8 cellular contexts compared by ENCODE assay signal in the genomic region with DNA sequence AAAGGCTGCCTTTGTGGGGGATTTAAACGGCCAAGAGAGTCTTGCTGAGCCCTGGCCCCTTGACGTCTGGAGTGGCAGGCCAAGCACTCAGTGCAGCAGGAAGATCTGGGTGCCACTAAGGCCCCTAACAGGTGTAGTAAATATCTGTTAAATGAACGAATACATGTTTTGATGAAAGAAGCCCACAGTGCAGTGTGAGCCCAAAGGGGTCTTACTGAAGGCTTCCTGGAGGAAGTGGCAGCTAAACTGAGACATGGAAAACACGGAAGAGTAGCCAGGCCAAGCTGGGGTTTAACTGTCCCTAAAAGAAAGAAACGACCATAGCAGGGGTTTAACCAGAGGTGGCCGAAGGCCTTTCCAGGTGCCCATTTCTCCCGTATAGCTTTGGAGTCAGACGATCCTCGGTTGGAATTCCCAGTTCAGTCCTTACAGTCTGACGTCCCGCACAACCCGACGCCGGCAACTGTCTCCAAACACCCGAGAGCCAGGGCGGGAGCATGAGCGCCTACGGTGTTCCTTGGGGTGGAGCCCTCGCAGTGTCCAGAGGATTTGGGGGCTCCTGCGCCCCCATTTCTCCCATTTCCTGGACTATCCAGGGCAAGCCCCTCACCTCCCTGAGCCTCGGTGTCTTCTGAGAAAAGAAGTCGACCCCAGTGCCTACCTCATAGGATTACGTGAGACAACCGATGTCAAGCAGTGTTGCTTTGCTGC. TPM values are rescaled to one million over a fixed set of nuclear protein-coding genes. Genes with fewer than 3 reads are reported as not detected.
DNase-seq lines count a peak whose midpoint lies in the region; ATAC-seq and TF ChIP-seq lines count a peak whose summit lies in the region.

No MANE protein-coding gene starts in this region.

- no peaks in the 10 kb centered on the region for H3K36me3 ChIP-seq in HUES48 (ENCODE audit: control insufficient read depth, insufficient read depth, low read length)
- H3K36me3 ChIP-seq in lower lobe of right lung = no peaks in the 10 kb centered on the region
- H3K36me3 ChIP-seq in uterus = no peaks in the 10 kb centered on the region

- CTCF ChIA-PET in AG04449 (lab: Yijun Ruan, JAX) = interaction anchor here (3.4 to 3.6 kb wide), 2 partner anchors 20 to 65 kb away, joined by 12 to 20 read pairs; no protein-coding TSS in a partner anchor

- H3K9me3 ChIP-seq in HUES48 (ENCODE audit: control insufficient read depth, insufficient read depth, low read length) = no peaks in the 10 kb centered on the region
- no peaks in the 10 kb centered on the region for H3K9me3 ChIP-seq in lower lobe of right lung
- no peaks in the 10 kb centered on the region for H3K9me3 ChIP-seq in uterus

- TF ChIP-seq CTCF in AG04449 (IDR thresholded peaks at IDR 0.05; ENCODE audit: insufficient read depth, low read length, missing control alignments) (no peak), cardiac fibroblast (IDR thresholded peaks at IDR 0.05; ENCODE audit: low read depth, low read length) (no peak), lower lobe of right lung (IDR thresholded peaks at IDR 0.05) (no peak), uterus (IDR thresholded peaks at IDR 0.05) (no peak)

- H3K27me3 ChIP-seq in HUES48 (ENCODE audit: control insufficient read depth, insufficient read depth, low read length) (peaks cover 41% of the 10 kb centered on the region), lower lobe of right lung (ENCODE audit: low read depth) (no peaks in the 10 kb centered on the region), uterus (no peaks in the 10 kb centered on the region)

- ATAC-seq in lower lobe of right lung (peak; percentile 1 to 4), GM21723 (IDR thresholded peaks at IDR 0.05; ENCODE audit: unreplicated experiment) (no peak), HG02642 (IDR thresholded peaks at IDR 0.05; ENCODE audit: poor library complexity, unreplicated experiment) (no peak), GM21360 (IDR thresholded peaks at IDR 0.05; ENCODE audit: unreplicated experiment) (no peak)

- TF ChIP-seq POLR2A in uterus (IDR thresholded peaks at IDR 0.05) = no peak

- intact Hi-C loops in lower lobe of right lung (cut with DNase I) = no loop called here
- intact Hi-C loops in uterus (cut with DNase I; ENCODE audit: low total_unique reads) = no loop called here

- H3K4me1 ChIP-seq in HUES48 (ENCODE audit: control insufficient read depth, insufficient read depth, low read length) (peaks cover 4% of the 10 kb centered on the region; the same call in 1 of the 2 replicates), lower lobe of right lung (peaks cover 15% of the 10 kb centered on the region), uterus (peaks cover 0 to 4% of the 10 kb centered on the region in 2 donors)

- H3K27ac ChIP-seq in HUES48 (ENCODE audit: low read depth, low read length) (peak overlapping the region; percentile 32), lower lobe of right lung (peak overlapping the region; percentile 79), uterus (peak overlapping the region; percentile 79 to 84)

- POLR2A ChIA-PET in AG04449 (lab: Yijun Ruan, JAX) = no interaction called here

- H3K4me3 ChIP-seq in AG04449 (ENCODE audit: low read depth, low read length) (peak overlapping the region; percentile 81), HUES48 (ENCODE audit: low read depth, low read length) (peak overlapping the region; percentile 81), cardiac fibroblast (replicated peaks in 1 of 2; ENCODE audit: low read depth in 2 of 2, low read length in 2 of 2) (peak overlapping the region; percentile 86 to 96), lower lobe of right lung (peak overlapping the region; percentile 94), uterus (peak overlapping the region; percentile 51 to 80)

- DNase-seq in AG04449 (ENCODE audit: low read depth, low spot score) (no peak), cardiac fibroblast (ENCODE audit: low read depth in 2 of 2) (peak in 1 of 2 donors; percentile 23), lower lobe of right lung (peak; percentile 49), uterus (no peak)

- peak overlapping the region; percentile 18; the same call in 1 of the 2 replicates for H3K9ac ChIP-seq in HUES48 (ENCODE audit: low read depth, low read length)

RNA-seq across cellular contexts. Expression of a gene that starts 0.9 kb away (rescaled TPM):
- total RNA-seq in lower lobe of right lung = 16.2 TPM
- total RNA-seq in uterus = 10 to 100 TPM in 3 of 4 donors, 1 to 10 TPM in 1; 6.7 to 20.6 (median 15.8) TPM

RNA-seq across cellular contexts. Expression of a gene that starts 25.9 kb away (rescaled TPM):
- 12.0 TPM for total RNA-seq in lower lobe of right lung
- 1 to 10 TPM in 3 of 4 donors, under 1 TPM in 1; 0.77 to 3.2 (median 2.4) TPM for total RNA-seq in uterus

Comparison
In these comparisons a context has a peak if more than half of its experiments do, and no peak if none do; other contexts are left out.
1. ATAC-seq: peak in lower lobe of right lung (2 of 2); none in GM21723 (single experiment), HG02642 (single experiment) and GM21360 (single experiment).
2. Peak in every context shown above with its lines, with median percentiles within 50 percentile points of each other: H3K4me3 ChIP-seq and H3K27ac ChIP-seq.